In the genomic region with DNA sequence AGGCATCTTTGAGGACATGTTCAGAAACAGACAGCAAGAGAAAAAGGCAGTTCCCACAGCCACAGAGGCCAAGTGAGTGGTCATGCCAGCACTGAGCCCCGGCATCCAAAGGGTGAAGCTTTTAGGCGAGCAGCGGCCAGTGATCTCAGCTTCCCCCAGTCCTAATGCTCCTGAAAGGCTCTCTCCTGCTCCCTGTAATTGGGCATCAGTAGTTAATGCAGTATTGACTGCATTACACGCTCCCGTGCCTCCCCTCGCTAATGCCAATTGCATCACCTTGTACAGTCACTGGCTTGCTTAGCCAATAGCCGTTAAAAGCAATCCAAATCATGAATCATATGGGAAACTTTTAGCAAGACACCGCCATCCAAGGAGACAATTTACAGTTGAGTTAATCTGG, we compare ENCODE assay signal across 2 cellular contexts.
A peak's percentile ranks its signal among the peaks of the same experiment; 100 is the strongest.
TF ChIP-seq lines count a peak whose summit lies in the region.

No MANE protein-coding gene starts in this region.

TF ChIP-seq in K562, 482 proteins besides CTCF, POLR2A, EP300 and RAD21:
- no peak for TF ChIP-seq SIX5 (IDR thresholded peaks at IDR 0.05; ENCODE audit: borderline replicate concordance in 1 of 2, insufficient read depth in 1 of 2, low read depth in 1 of 2, low read length in 2 of 2)
- TF ChIP-seq NONO (IDR thresholded peaks at IDR 0.05; ENCODE audit: low read depth in 2 of 2, low read length in 1 of 2): no peak
- TF ChIP-seq NR2C1 (IDR thresholded peaks at IDR 0.05): no peak
- TF ChIP-seq NR2C1 (tag; IDR thresholded peaks at IDR 0.05): no peak
- no peak for TF ChIP-seq NEUROD1 (IDR thresholded peaks at IDR 0.05; ENCODE audit: borderline replicate concordance, low read depth, low read length, partially characterized antibody)
- TF ChIP-seq NR1H2 (CRISPR knock-in tag; IDR thresholded peaks at IDR 0.05): no peak
- TF ChIP-seq NBN (IDR thresholded peaks at IDR 0.05; ENCODE audit: low read depth): no peak
- TF ChIP-seq, protein P1, sequence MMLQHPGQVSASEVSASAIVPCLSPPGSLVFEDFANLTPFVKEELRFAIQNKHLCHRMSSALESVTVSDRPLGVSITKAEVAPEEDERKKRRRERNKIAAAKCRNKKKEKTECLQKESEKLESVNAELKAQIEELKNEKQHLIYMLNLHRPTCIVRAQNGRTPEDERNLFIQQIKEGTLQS (IDR thresholded peaks at IDR 0.05): peak; percentile 12; the same call in 1 of the 2 replicates
- TF ChIP-seq, protein P1 (CRISPR knock-in tag; conservative IDR thresholded peaks at IDR 0.05): no peak
- no peak for TF ChIP-seq JUNB (CRISPR knock-in tag; conservative IDR thresholded peaks at IDR 0.05)
- TF ChIP-seq ZNF699 (CRISPR knock-in tag; IDR thresholded peaks at IDR 0.05; ENCODE audit: insufficient replicate concordance): no peak
- no peak for TF ChIP-seq ZNF282 (CRISPR knock-in tag; IDR thresholded peaks at IDR 0.05)
- TF ChIP-seq CEBPG (CRISPR knock-in tag; IDR thresholded peaks at IDR 0.05): no peak
- peak; percentile 9 to 72; a peak in 2 of 4 replicates for TF ChIP-seq CEBPG (tag; conservative IDR thresholded peaks at IDR 0.05 in 1 of 2, IDR thresholded peaks at IDR 0.05 in 1 of 2)
- no peak for TF ChIP-seq NFE2L1 (tag; IDR thresholded peaks at IDR 0.05; ENCODE audit: borderline replicate concordance, low read depth)
- TF ChIP-seq, protein P2, sequence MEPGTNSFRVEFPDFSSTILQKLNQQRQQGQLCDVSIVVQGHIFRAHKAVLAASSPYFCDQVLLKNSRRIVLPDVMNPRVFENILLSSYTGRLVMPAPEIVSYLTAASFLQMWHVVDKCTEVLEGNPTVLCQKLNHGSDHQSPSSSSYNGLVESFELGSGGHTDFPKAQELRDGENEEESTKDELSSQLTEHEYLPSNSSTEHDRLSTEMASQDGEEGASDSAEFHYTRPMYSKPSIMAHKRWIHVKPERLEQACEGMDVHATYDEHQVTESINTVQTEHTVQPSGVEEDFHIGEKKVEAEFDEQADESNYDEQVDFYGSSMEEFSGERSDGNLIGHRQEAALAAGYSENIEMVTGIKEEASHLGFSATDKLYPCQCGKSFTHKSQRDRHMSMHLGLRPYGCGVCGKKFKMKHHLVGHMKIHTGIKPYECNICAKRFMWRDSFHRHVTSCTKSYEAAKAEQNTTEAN (CRISPR knock-in tag; IDR thresholded peaks at IDR 0.05): no peak
- no peak for TF ChIP-seq KAT7 (CRISPR knock-in tag; IDR thresholded peaks at IDR 0.05; ENCODE audit: borderline replicate concordance)
- no peak for TF ChIP-seq CHD1 (IDR thresholded peaks at IDR 0.05; ENCODE audit: low read length)

TF ChIP-seq in HepG2, 621 proteins besides CTCF, POLR2A, EP300 and RAD21:
- TF ChIP-seq ZNF749 (CRISPR knock-in tag; IDR thresholded peaks at IDR 0.05; ENCODE audit: borderline replicate concordance) (no peak), CEBPB (IDR thresholded peaks at IDR 0.05; ENCODE audit: borderline replicate concordance, low read depth, low read length) (peak; percentile 36; the same call in 1 of the 2 replicates), ZFP36 (IDR thresholded peaks at IDR 0.05; ENCODE audit: borderline replicate concordance, low read depth, low read length, partially characterized antibody) (no peak)
